13 cellular contexts compared by ENCODE assay signal in the genomic region with DNA sequence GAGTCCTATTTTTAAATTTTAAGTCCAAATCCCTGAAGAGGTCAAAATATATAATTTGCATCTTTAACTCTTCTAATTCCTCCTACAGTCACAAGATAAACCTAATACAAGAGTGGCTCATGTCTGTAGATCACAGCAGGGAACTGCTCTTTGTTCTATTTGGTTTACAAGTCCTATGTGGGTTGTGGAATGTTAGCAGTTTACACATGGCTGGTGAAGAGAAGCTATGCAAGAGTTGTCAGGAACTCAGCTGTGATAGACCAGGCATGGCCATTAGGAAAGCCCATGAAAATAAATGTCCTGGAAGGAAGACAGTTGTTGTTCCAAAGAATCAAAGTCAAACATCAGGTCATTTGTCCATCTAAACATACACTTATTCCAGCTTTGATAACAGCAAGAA.
A peak's percentile ranks its signal among the peaks of the same experiment; 100 is the strongest.
DNase-seq lines count a peak whose midpoint lies in the region; TF ChIP-seq lines count a peak whose summit lies in the region.
"Had no signal": no experiment of that assay in that cellular context is flagged by ENCODE, and none has a peak within 500 bp of the region (broad histone marks: within the 10 kb centered on the region; RNA-seq: fewer than 3 reads in every experiment).

No MANE protein-coding gene starts in this region.

- H2BK12ac ChIP-seq in neuronal stem cell (ENCODE audit: low read length), result no peak overlapping the region

- TF ChIP-seq CTCF in fibroblast of the aortic adventitia (IDR thresholded peaks at IDR 0.05; ENCODE audit: insufficient read depth, low read length), result no peak

- peak; percentile 6 for DNase-seq in DMS153 (lab: John Stamatoyannopoulos, UW)
- no peak for DNase-seq in DMS153 treated with DMSO at 0.1 percent for 48 hours (lab: John Stamatoyannopoulos, UW; ENCODE audit: unreplicated experiment)
- DNase-seq in SJCRH30, result peak; percentile 16 to 38
- DNase-seq in fibroblast of the aortic adventitia (ENCODE audit: low read depth), result peak; percentile 42
- DNase-seq in neuronal stem cell (ENCODE audit: low spot score), result peak; percentile 33
- no peak for DNase-seq in activated CD4-positive, alpha-beta T cell treated with anti-CD3 and anti-CD28 coated beads, Interleukin-2, amount 50 U/mL, for 48 hours
- no peak for DNase-seq in stimulated activated naive CD4-positive, alpha-beta T cell (lab: John Stamatoyannopoulos, UW)
- no peak for DNase-seq in inferior parietal cortex (ENCODE audit: extremely low spot score)
- DNase-seq: foreskin keratinocyte, NCI-H1930 had no signal

- H3K23ac ChIP-seq in neuronal stem cell (ENCODE audit: low read depth, low read length, poor library complexity), result no peak overlapping the region

- H2BK120ac ChIP-seq in neuronal stem cell (ENCODE audit: low read depth, low read length), result no peak overlapping the region

- no peaks in the 10 kb centered on the region for H3K36me3 ChIP-seq in SJCRH30
- H3K36me3 ChIP-seq in neuronal stem cell (replicated peaks in 1 of 2; ENCODE audit: control insufficient read depth in 2 of 2, insufficient read depth in 2 of 2, low read length in 2 of 2), result no peaks in the 10 kb centered on the region

- no peak overlapping the region for H3K14ac ChIP-seq in neuronal stem cell (ENCODE audit: low read length)

- H3K79me1 ChIP-seq in neuronal stem cell (ENCODE audit: low read depth, low read length), result no peaks in the 10 kb centered on the region

- H3K4me2 ChIP-seq in neuronal stem cell (ENCODE audit: insufficient read depth, low read length, poor library complexity, severe bottlenecking), result no peak overlapping the region

- H3K27me3 ChIP-seq in SJCRH30, result no peaks in the 10 kb centered on the region
- no peaks in the 10 kb centered on the region for H3K27me3 ChIP-seq in neuronal stem cell (ENCODE audit: control insufficient read depth in 3 of 3, insufficient read depth in 3 of 3, low read depth in 1 of 3, low read length in 3 of 3)
- H3K27me3 ChIP-seq: foreskin keratinocyte had no signal

- H4K91ac ChIP-seq in neuronal stem cell (ENCODE audit: low read depth, low read length, poor library complexity), result no peak overlapping the region

- no peak overlapping the region for H2AFZ ChIP-seq in neuronal stem cell (ENCODE audit: low read length)

- H3K4me3 ChIP-seq in SJCRH30 (no peak overlapping the region), fibroblast of the aortic adventitia (ENCODE audit: low read depth, low read length) (no peak overlapping the region), neuronal stem cell (ENCODE audit: low read length in 2 of 2) (no peak overlapping the region)
- H3K4me3 ChIP-seq: K562, lung had no signal

- no peak overlapping the region for H3K9ac ChIP-seq in neuronal stem cell (ENCODE audit: low read depth, low read length, poor library complexity)

- H3K18ac ChIP-seq in neuronal stem cell (ENCODE audit: low read length), result no peak overlapping the region

- H2AK5ac ChIP-seq in neuronal stem cell (ENCODE audit: low read depth, low read length), result no peak overlapping the region

- no peak overlapping the region for H3K4ac ChIP-seq in neuronal stem cell (ENCODE audit: low read length)

- H3K27ac ChIP-seq in SJCRH30 (no peak overlapping the region), neuronal stem cell (replicated peaks; ENCODE audit: low read length) (no peak overlapping the region)
- H3K27ac ChIP-seq: 22Rv1, foreskin keratinocyte had no signal

- H3K4me1 ChIP-seq in SJCRH30 (peaks cover 18% of the 10 kb centered on the region), neuronal stem cell (ENCODE audit: control insufficient read depth in 2 of 2, insufficient read depth in 1 of 2, low read depth in 1 of 2, low read length in 2 of 2) (peaks cover 9 to 23% of the 10 kb centered on the region in 2 donors)
- H3K4me1 ChIP-seq: foreskin keratinocyte had no signal

- H2BK15ac ChIP-seq in neuronal stem cell (ENCODE audit: low read length), result no peak overlapping the region

- no peaks in the 10 kb centered on the region; the same call in 1 of the 2 replicates for H3K9me3 ChIP-seq in SJCRH30 (replicated peaks)
- no peaks in the 10 kb centered on the region for H3K9me3 ChIP-seq in neuronal stem cell (replicated peaks in 1 of 2; ENCODE audit: control insufficient read depth in 2 of 2, insufficient read depth in 1 of 2, low read depth in 1 of 2, low read length in 2 of 2)

- H2BK5ac ChIP-seq in neuronal stem cell (ENCODE audit: low read length), result no peak overlapping the region

- no peak overlapping the region for H4K8ac ChIP-seq in neuronal stem cell (ENCODE audit: low read depth, low read length)

Comparison
In these comparisons a context has a peak if more than half of its experiments do, and no peak if none do; other contexts are left out.
1. DNase-seq: peak in DMS153 (single experiment), SJCRH30 (2 of 2), fibroblast of the aortic adventitia (single experiment) and neuronal stem cell (single experiment); none in DMS153 treated with DMSO at 0.1 percent for 48 hours (single experiment), activated CD4-positive, alpha-beta T cell treated with anti-CD3 and anti-CD28 coated beads, Interleukin-2, amount 50 U/mL, for 48 hours (0 of 2), stimulated activated naive CD4-positive, alpha-beta T cell (0 of 6) and inferior parietal cortex (single experiment).